ENCODE assay signal across 1 cellular context in genomic region chr2:152715854-152716428, GRCh38.
TF ChIP-seq lines count a peak whose summit lies in the region.

No MANE protein-coding gene starts in this region.

TF ChIP-seq in K562, 482 proteins besides CTCF, POLR2A, EP300 and RAD21 (continued from another document):
- TF ChIP-seq ZBTB40 (IDR thresholded peaks at IDR 0.05): 0 out of 2 replicates have a peak, but pooled peaks have one; percentile 15
- no peak for TF ChIP-seq ZBTB40 (CRISPR knock-in tag; IDR thresholded peaks at IDR 0.05)
- 0 out of 2 replicates have a peak, but pooled peaks have one; percentile 15 for TF ChIP-seq VEZF1 (CRISPR knock-in tag; IDR thresholded peaks at IDR 0.05)
- TF ChIP-seq BCLAF1 (IDR thresholded peaks at IDR 0.05; ENCODE audit: borderline replicate concordance in 1 of 2, control insufficient read depth in 1 of 2, low read depth in 2 of 2, low read length in 1 of 2): 0 out of 4 replicates have a peak, but pooled peaks of 1 of the 2 experiments have one; percentile 19
- TF ChIP-seq KLF16 (IDR thresholded peaks at IDR 0.05): peak; percentile 11; the same call in 1 of the 2 replicates
- TF ChIP-seq NR2C1 (IDR thresholded peaks at IDR 0.05): peak; percentile 45; the same call in 1 of the 2 replicates
- TF ChIP-seq NR2C1 (tag; IDR thresholded peaks at IDR 0.05): no peak
- TF ChIP-seq XRCC5 (IDR thresholded peaks at IDR 0.05; ENCODE audit: low read depth, low read length): peak; percentile 62; the same call in 1 of the 2 replicates
- TF ChIP-seq DPF2 (IDR thresholded peaks at IDR 0.05): no peak
- no peak for TF ChIP-seq ZNF354B (CRISPR knock-in tag; IDR thresholded peaks at IDR 0.05)
- peak; percentile 36; the same call in 1 of the 2 replicates for TF ChIP-seq TEAD4 (IDR thresholded peaks at IDR 0.05; ENCODE audit: low read length)
- TF ChIP-seq TEAD4 (CRISPR knock-in tag; IDR thresholded peaks at IDR 0.05; ENCODE audit: borderline replicate concordance): no peak
- TF ChIP-seq TEAD1 (CRISPR knock-in tag; IDR thresholded peaks at IDR 0.05): peak in 1 of 2 experiments; percentile 68; a peak in 2 of 4 replicates
- peak in 1 of 2 experiments; percentile 21; a peak in 1 of 4 replicates for TF ChIP-seq HDAC1 (IDR thresholded peaks at IDR 0.05)
- TF ChIP-seq TRIM25 (IDR thresholded peaks at IDR 0.05; ENCODE audit: borderline replicate concordance): 0 out of 2 replicates have a peak, but pooled peaks have one; percentile 11
- peak; percentile 63 for TF ChIP-seq CTCFL (IDR thresholded peaks at IDR 0.05; ENCODE audit: borderline replicate concordance, insufficient read depth, low read depth, low read length, poor library complexity, severe bottlenecking)
- no peak for TF ChIP-seq SRSF9 (IDR thresholded peaks at IDR 0.05; ENCODE audit: borderline replicate concordance, low read depth, low read length)
